ENCODE assay signal across 37 cellular contexts in the genomic region with DNA sequence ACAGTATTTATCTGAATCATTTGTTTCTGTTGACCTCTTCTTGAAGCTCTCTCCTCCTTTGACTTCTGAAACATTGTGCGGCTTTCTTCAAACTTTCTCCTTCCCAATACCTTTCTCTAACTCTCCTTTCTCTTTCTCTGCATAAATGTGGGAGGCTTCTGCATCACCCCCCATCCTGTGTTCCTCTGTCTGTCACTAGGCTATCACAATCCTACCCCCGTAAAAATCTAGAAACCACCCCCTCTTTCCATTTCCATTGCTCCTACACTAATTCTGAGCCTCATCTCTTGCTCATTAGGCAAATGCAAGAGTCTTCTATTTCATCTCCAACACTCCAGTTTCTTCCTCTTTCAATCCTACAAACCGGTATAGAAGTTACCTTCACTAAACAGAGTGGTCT. TPM values are rescaled to one million over a fixed set of nuclear protein-coding genes. Genes with fewer than 3 reads are reported as not detected.
"Had no signal": no experiment of that assay in that cellular context is flagged by ENCODE, and none has a peak within 500 bp of the region (broad histone marks: within the 10 kb centered on the region; RNA-seq: fewer than 3 reads in every experiment).

No MANE protein-coding gene starts in this region.

- H3K27ac ChIP-seq: adrenal gland, ascending aorta, body of pancreas, brain microvascular endothelial cell, breast epithelium, cardiac muscle cell had no signal

- H3K4me3 Mint-ChIP-seq: activated naive CD4-positive, alpha-beta T cell treated with anti-CD3 and anti-CD28 coated beads for 36 hours; activated naive CD4-positive, alpha-beta T cell treated with anti-CD3 and anti-CD28 coated beads, Interleukin-2, amount 10 ng/mL, durations not matched to agents 7 days and 5 days; activated naive CD4-positive, alpha-beta T cell treated with anti-CD3 and anti-CD28 coated beads, Interleukin-2, amount 50 U/mL, for 24 hours; activated naive CD8-positive, alpha-beta T cell; activated naive CD8-positive, alpha-beta T cell treated with anti-CD3 and anti-CD28 coated beads for 36 hours; activated naive CD8-positive, alpha-beta T cell treated with anti-CD3 and anti-CD28 coated beads, Interleukin-2, amount 10 ng/mL, durations not matched to agents 7 days and 5 days; activated naive CD8-positive, alpha-beta T cell treated with anti-CD3 and anti-CD28 coated beads, Interleukin-2, amount 50 U/mL, for 24 hours; activated T-cell treated with anti-CD3 and anti-CD28 coated beads, Interleukin-2, amount 50 U/mL, for 24 hours; activated T-cell treated with anti-CD3 and anti-CD28 coated beads, Interleukin-2, amount 50 U/mL, for 4 hours; activated T-cell treated with anti-CD3 and anti-CD28 coated beads, Interleukin-2, amount 50 U/mL, for 72 hours; activated T-helper 1 cell treated with anti-CD3 and anti-CD28 coated beads, Interleukin-12 subunit alpha, Interleukin-12 subunit beta, Interleukin-2, Interleukin-4 antibody, amounts not matched to agents 30 ng/mL and 10 ng/mL and 1 ng/mL, durations not matched to agents 14 hours and 24 hours and 36 hours; activated T-helper 17 cell treated with anti-CD3 and anti-CD28 coated beads, Interleukin-2, amount 50 U/mL, for 72 hours; brain; central memory CD8-positive, alpha-beta T cell had no signal

- H3K4me1 Mint-ChIP-seq: activated naive CD4-positive, alpha-beta T cell treated with anti-CD3 and anti-CD28 coated beads, Interleukin-2, amount 10 ng/mL, durations not matched to agents 7 days and 5 days; activated naive CD4-positive, alpha-beta T cell treated with anti-CD3 and anti-CD28 coated beads, Interleukin-2, amount 50 U/mL, for 24 hours; activated naive CD8-positive, alpha-beta T cell treated with anti-CD3 and anti-CD28 coated beads for 36 hours; activated naive CD8-positive, alpha-beta T cell treated with anti-CD3 and anti-CD28 coated beads, Interleukin-2, amount 10 ng/mL, durations not matched to agents 7 days and 5 days; activated naive CD8-positive, alpha-beta T cell treated with anti-CD3 and anti-CD28 coated beads, Interleukin-2, amount 50 U/mL, for 24 hours; activated T-helper 17 cell treated with anti-CD3 and anti-CD28 coated beads, Interleukin-2, amount 50 U/mL, for 72 hours; brain; central memory CD8-positive, alpha-beta T cell had no signal

- H3K9me3 Mint-ChIP-seq: activated naive CD4-positive, alpha-beta T cell treated with anti-CD3 and anti-CD28 coated beads, Interleukin-2, amount 10 ng/mL, durations not matched to agents 7 days and 5 days; activated naive CD4-positive, alpha-beta T cell treated with anti-CD3 and anti-CD28 coated beads, Interleukin-2, amount 50 U/mL, for 24 hours; activated T-helper 1 cell treated with anti-CD3 and anti-CD28 coated beads, Interleukin-12 subunit alpha, Interleukin-12 subunit beta, Interleukin-2, Interleukin-4 antibody, amounts not matched to agents 30 ng/mL and 10 ng/mL and 1 ng/mL, durations not matched to agents 14 hours and 24 hours and 36 hours had no signal

- H3K4me3 ChIP-seq: adrenal gland, ascending aorta, body of pancreas, breast epithelium, cardiac muscle cell had no signal

- H3K27me3 Mint-ChIP-seq: activated naive CD4-positive, alpha-beta T cell treated with anti-CD3 and anti-CD28 coated beads, Interleukin-2, amount 10 ng/mL, durations not matched to agents 7 days and 5 days; activated naive CD4-positive, alpha-beta T cell treated with anti-CD3 and anti-CD28 coated beads, Interleukin-2, amount 50 U/mL, for 24 hours; activated naive CD8-positive, alpha-beta T cell treated with anti-CD3 and anti-CD28 coated beads, Interleukin-2, amount 50 U/mL, for 24 hours; brain had no signal

- H3K4me1 ChIP-seq: adrenal gland, ascending aorta, body of pancreas, breast epithelium had no signal

- H3K27ac Mint-ChIP-seq: activated naive CD4-positive, alpha-beta T cell treated with anti-CD3 and anti-CD28 coated beads for 36 hours; activated naive CD4-positive, alpha-beta T cell treated with anti-CD3 and anti-CD28 coated beads, Interleukin-2, amount 10 ng/mL, durations not matched to agents 7 days and 5 days; activated naive CD4-positive, alpha-beta T cell treated with anti-CD3 and anti-CD28 coated beads, Interleukin-2, amount 50 U/mL, for 24 hours; activated naive CD4-positive, alpha-beta T cell treated with anti-CD3 and anti-CD28 coated beads, Interleukin-2, amount 50 U/mL, for 72 hours; activated naive CD8-positive, alpha-beta T cell; activated naive CD8-positive, alpha-beta T cell treated with anti-CD3 and anti-CD28 coated beads for 36 hours; activated naive CD8-positive, alpha-beta T cell treated with anti-CD3 and anti-CD28 coated beads, Interleukin-2, amount 10 ng/mL, durations not matched to agents 7 days and 5 days; activated naive CD8-positive, alpha-beta T cell treated with anti-CD3 and anti-CD28 coated beads, Interleukin-2, amount 50 U/mL, for 24 hours; activated T-cell treated with anti-CD3 and anti-CD28 coated beads, Interleukin-2, amount 50 U/mL, for 24 hours; activated T-cell treated with anti-CD3 and anti-CD28 coated beads, Interleukin-2, amount 50 U/mL, for 72 hours; activated T-helper 1 cell treated with anti-CD3 and anti-CD28 coated beads, Interleukin-12 subunit alpha, Interleukin-12 subunit beta, Interleukin-2, Interleukin-4 antibody, amounts not matched to agents 30 ng/mL and 10 ng/mL and 1 ng/mL, durations not matched to agents 14 hours and 24 hours and 36 hours; activated T-helper 17 cell treated with anti-CD3 and anti-CD28 coated beads, Interleukin-2, amount 50 U/mL, for 72 hours; activated T-helper 2 cell treated with anti-CD3 and anti-CD28 coated beads, Interferon-gamma antibody, Interleukin-2, Interleukin-4, amounts not matched to agents 10 μg/mL and 5 μg/mL and 100 μg/mL, durations not matched to agents 14 hours and 24 hours and 36 hours; brain had no signal

- H3K36me3 ChIP-seq: adrenal gland, ascending aorta, brain microvascular endothelial cell, breast epithelium, cardiac muscle cell had no signal

- H3K27me3 ChIP-seq: adrenal gland, ascending aorta, body of pancreas, brain microvascular endothelial cell, breast epithelium, cardiac muscle cell had no signal

- H3K36me3 Mint-ChIP-seq: activated naive CD4-positive, alpha-beta T cell treated with anti-CD3 and anti-CD28 coated beads, Interleukin-2, amount 10 ng/mL, durations not matched to agents 7 days and 5 days; activated naive CD4-positive, alpha-beta T cell treated with anti-CD3 and anti-CD28 coated beads, Interleukin-2, amount 50 U/mL, for 24 hours; activated naive CD4-positive, alpha-beta T cell treated with anti-CD3 and anti-CD28 coated beads, Interleukin-2, amount 50 U/mL, for 72 hours; activated naive CD8-positive, alpha-beta T cell treated with anti-CD3 and anti-CD28 coated beads for 36 hours; activated naive CD8-positive, alpha-beta T cell treated with anti-CD3 and anti-CD28 coated beads, Interleukin-2, amount 10 ng/mL, durations not matched to agents 7 days and 5 days; brain had no signal

- H3K9me3 ChIP-seq: adrenal gland, ascending aorta, breast epithelium had no signal

- DNase-seq: activated effector memory CD4-positive, alpha-beta T cell treated with anti-CD3 and anti-CD28 coated beads, Interleukin-2, amount 50 U/mL, for 16 hours; activated effector memory CD4-positive, alpha-beta T cell treated with Interleukin-2 at 50 U/mL for 16 hours; activated gamma-delta T cell; activated gamma-delta T cell treated with Interleukin-2 at 50 U/mL for 16 hours; activated naive CD4-positive, alpha-beta T cell; activated naive CD4-positive, alpha-beta T cell treated with anti-CD3 and anti-CD28 coated beads for 36 hours; activated naive CD4-positive, alpha-beta T cell treated with anti-CD3 and anti-CD28 coated beads, Interleukin-2, amount 10 ng/mL, durations not matched to agents 7 days and 5 days; activated naive CD4-positive, alpha-beta T cell treated with anti-CD3 and anti-CD28 coated beads, Interleukin-2, amount 50 U/mL, for 16 hours; activated naive CD4-positive, alpha-beta T cell treated with Interleukin-2 at 50 U/mL for 16 hours; activated naive CD8-positive, alpha-beta T cell treated with anti-CD3 and anti-CD28 coated beads for 36 hours; activated naive CD8-positive, alpha-beta T cell treated with anti-CD3 and anti-CD28 coated beads, Interleukin-2, amount 10 ng/mL, durations not matched to agents 7 days and 5 days; activated naive CD8-positive, alpha-beta T cell treated with anti-CD3 and anti-CD28 coated beads, Interleukin-2, amount 50 U/mL, for 24 hours; activated T-cell treated with anti-CD3 and anti-CD28 coated beads, Interleukin-2, amount 50 U/mL, for 24 hours; activated T-cell treated with anti-CD3 and anti-CD28 coated beads, Interleukin-2, amount 50 U/mL, for 4 hours; activated T-cell treated with anti-CD3 and anti-CD28 coated beads, Interleukin-2, amount 50 U/mL, for 48 hours; activated T-cell treated with anti-CD3 and anti-CD28 coated beads, Interleukin-2, amount 50 U/mL, for 72 hours; adrenal gland; amniotic stem cell; amygdala; anterior cingulate cortex; aorta; body of pancreas; brain microvascular endothelial cell; central memory CD4-positive, alpha-beta T cell; cerebellar nuclear complex had no signal

RNA-seq across cellular contexts. Expression of a gene that starts 32.2 kb away (rescaled TPM):
- total RNA-seq: activated naive CD4-positive, alpha-beta T cell treated with anti-CD3 and anti-CD28 coated beads for 36 hours; activated naive CD4-positive, alpha-beta T cell treated with anti-CD3 and anti-CD28 coated beads, Interleukin-2, amount 50 U/mL, for 72 hours; activated naive CD8-positive, alpha-beta T cell treated with anti-CD3 and anti-CD28 coated beads for 36 hours; activated naive CD8-positive, alpha-beta T cell treated with anti-CD3 and anti-CD28 coated beads, Interleukin-2, amount 10 ng/mL, durations not matched to agents 7 days and 5 days; activated T-cell treated with anti-CD3 and anti-CD28 coated beads, Interleukin-2, amount 50 U/mL, for 72 hours; activated T-helper 1 cell treated with anti-CD3 and anti-CD28 coated beads, Interleukin-12 subunit alpha, Interleukin-12 subunit beta, Interleukin-2, Interleukin-4 antibody, amounts not matched to agents 30 ng/mL and 10 ng/mL and 1 ng/mL, durations not matched to agents 14 hours and 24 hours and 36 hours; activated T-helper 17 cell treated with anti-CD3 and anti-CD28 coated beads, Interleukin-2, amount 50 U/mL, for 72 hours; activated T-helper 2 cell treated with anti-CD3 and anti-CD28 coated beads, Interferon-gamma antibody, Interleukin-2, Interleukin-4, amounts not matched to agents 10 μg/mL and 5 μg/mL and 100 μg/mL, durations not matched to agents 14 hours and 24 hours and 36 hours; bronchial epithelial cell had no signal
